Comparison of ENCODE assay signal across 25 cellular contexts in genomic region chr4:20444599-20445337, GRCh38.
DNase-seq lines count a peak whose midpoint lies in the region; ATAC-seq, FAIRE-seq and TF ChIP-seq lines count a peak whose summit lies in the region.
"Had no signal": no experiment of that assay in that cellular context is flagged by ENCODE, and none has a peak within 500 bp of the region (broad histone marks: within the 10 kb centered on the region; RNA-seq: fewer than 3 reads in every experiment).

No MANE protein-coding gene starts in this region.

- H3K4me2 ChIP-seq in trophoblast cell (ENCODE audit: low read length): no peak overlapping the region
- H3K4me2 ChIP-seq: BLaER1 treated with 17β-estradiol and CSF1 and Interleukin-3, amounts not matched to agents 10 nM and 100 nM had no signal

- H3K79me2 ChIP-seq in trophoblast cell (ENCODE audit: control insufficient read depth, insufficient read depth, low read length, poor library complexity): no peaks in the 10 kb centered on the region

- H2AK5ac ChIP-seq in trophoblast cell (ENCODE audit: low read length): no peak overlapping the region

- peak; percentile 22 for ATAC-seq in left lung
- no peak for ATAC-seq in GM21825 (IDR thresholded peaks at IDR 0.05; ENCODE audit: unreplicated experiment)
- no peak for ATAC-seq in HG03520 (IDR thresholded peaks at IDR 0.05; ENCODE audit: unreplicated experiment)
- ATAC-seq: GM12878, Panc1 had no signal

- no peak overlapping the region for H3K4ac ChIP-seq in trophoblast cell (ENCODE audit: low read depth, low read length)

- no peak overlapping the region for H2BK12ac ChIP-seq in trophoblast cell (ENCODE audit: low read length)

- WGBS in trophoblast cell (ENCODE audit: extremely low coverage, insufficient coverage, insufficient read length): no CpG with 5 or more reads among the region's 3 CpGs
- 92 to 97% (median 94%) methylated on average over 3 of the region's 3 CpGs for WGBS in small intestine, 3 donors

- H2BK5ac ChIP-seq in trophoblast cell (ENCODE audit: low read depth, low read length, poor library complexity): no peak overlapping the region

- H4K91ac ChIP-seq in trophoblast cell (ENCODE audit: low read depth, low read length): no peak overlapping the region

- H2AFZ ChIP-seq in trophoblast cell (ENCODE audit: insufficient read depth, low read length, poor library complexity): no peak overlapping the region
- H2AFZ ChIP-seq: GM23248 had no signal

- H3K9me3 ChIP-seq in left lung: no peaks in the 10 kb centered on the region
- no peaks in the 10 kb centered on the region for H3K9me3 ChIP-seq in trophoblast cell (ENCODE audit: insufficient read depth, low read depth, low read length)
- H3K9me3 ChIP-seq in small intestine (ENCODE audit: control insufficient read depth, low read depth): no peaks in the 10 kb centered on the region
- H3K9me3 ChIP-seq: BLaER1 treated with 17β-estradiol and CSF1 and Interleukin-3, amounts not matched to agents 10 nM and 100 nM; Caco-2; MG63 had no signal

- H2BK120ac ChIP-seq in trophoblast cell (ENCODE audit: insufficient read depth, low read length, poor library complexity): no peak overlapping the region

- intact Hi-C loops in left lung (cut with DNase I): no loop called here

- H3K27ac ChIP-seq in left lung (no peak overlapping the region), trophoblast cell (ENCODE audit: low read depth, low read length) (no peak overlapping the region), small intestine (ENCODE audit: low read depth in 1 of 2, low read length in 1 of 2) (no peak overlapping the region)
- H3K27ac ChIP-seq: BLaER1 treated with 17β-estradiol and CSF1 and Interleukin-3, amounts not matched to agents 10 nM and 100 nM; GM23248 had no signal

- FAIRE-seq in small intestine (lab: Jason Lieb, UNC): no peak
- FAIRE-seq: GM12878 had no signal

- no peak overlapping the region for H3K14ac ChIP-seq in trophoblast cell (ENCODE audit: low read length)

- no peak overlapping the region for H4K8ac ChIP-seq in trophoblast cell (ENCODE audit: low read depth, low read length)

- no peaks in the 10 kb centered on the region for H3K79me1 ChIP-seq in trophoblast cell (ENCODE audit: low read length)

- no peak overlapping the region for H3K23ac ChIP-seq in trophoblast cell (ENCODE audit: low read length)

- H3K18ac ChIP-seq in trophoblast cell (ENCODE audit: low read length): no peak overlapping the region

- no peak overlapping the region for H3K9ac ChIP-seq in trophoblast cell (ENCODE audit: low read length)
- H3K9ac ChIP-seq: BLaER1 treated with 17β-estradiol and CSF1 and Interleukin-3, amounts not matched to agents 10 nM and 100 nM; GM23248 had no signal

- H4K12ac ChIP-seq in trophoblast cell (ENCODE audit: low read depth, low read length): no peak overlapping the region

- no peaks in the 10 kb centered on the region for H3K27me3 ChIP-seq in left lung
- no peaks in the 10 kb centered on the region for H3K27me3 ChIP-seq in trophoblast cell (ENCODE audit: insufficient read depth, low read length)
- H3K27me3 ChIP-seq in small intestine (ENCODE audit: control insufficient read depth in 2 of 2, insufficient read depth in 2 of 2, low read length in 2 of 2): no peaks in the 10 kb centered on the region
- H3K27me3 ChIP-seq: BLaER1 treated with 17β-estradiol and CSF1 and Interleukin-3, amounts not matched to agents 10 nM and 100 nM; MG63 had no signal

- DNase-seq in NCI-H69 (lab: John Stamatoyannopoulos, UW): peak; percentile 67
- DNase-seq in epithelial cell of esophagus (ENCODE audit: low read depth): peak; percentile 16
- DNase-seq in left lung: no peak
- peak; percentile 6 to 49 for DNase-seq in trophoblast cell
- DNase-seq in small intestine: no peak
- DNase-seq: Caco-2; CD4-positive, alpha-beta memory T cell; DMS 273 treated with DMSO at 0.1 percent for 48 hours; DND-41; GM23248; H9; HFFc6; Kasumi-1; MG63; NCI-H1048; NCI-H1436 treated with DMSO at 0.1 percent for 48 hours; NCI-H2029; NCI-H345; NCI-H524; NCI-H82 had no signal

- TF ChIP-seq CTCF in epithelial cell of esophagus (IDR thresholded peaks at IDR 0.05; ENCODE audit: insufficient read depth, low read depth, low read length, missing control alignments): no peak
- no peak for TF ChIP-seq CTCF in left lung (IDR thresholded peaks at IDR 0.05)

- H3K4me3 ChIP-seq in epithelial cell of esophagus (ENCODE audit: low read length) (no peak overlapping the region), left lung (no peak overlapping the region), trophoblast cell (ENCODE audit: low read depth, low read length) (no peak overlapping the region), small intestine (ENCODE audit: low read depth in 1 of 2, low read length in 2 of 2) (no peak overlapping the region)
- H3K4me3 ChIP-seq: BLaER1 treated with 17β-estradiol and CSF1 and Interleukin-3, amounts not matched to agents 10 nM and 100 nM; GM12878; GM23248; MG63 had no signal

- no peaks in the 10 kb centered on the region for H3K4me1 ChIP-seq in left lung
- no peaks in the 10 kb centered on the region for H3K4me1 ChIP-seq in trophoblast cell (ENCODE audit: control insufficient read depth in 1 of 2, insufficient read depth in 2 of 2, low read length in 2 of 2)
- H3K4me1 ChIP-seq in small intestine (ENCODE audit: control insufficient read depth in 2 of 2, insufficient read depth in 1 of 2, low read depth in 1 of 2, low read length in 1 of 2): no peaks in the 10 kb centered on the region
- H3K4me1 ChIP-seq: BLaER1 treated with 17β-estradiol and CSF1 and Interleukin-3, amounts not matched to agents 10 nM and 100 nM; Caco-2 had no signal

- H3K36me3 ChIP-seq in left lung: no peaks in the 10 kb centered on the region
- no peaks in the 10 kb centered on the region for H3K36me3 ChIP-seq in trophoblast cell (ENCODE audit: control insufficient read depth in 1 of 2, insufficient read depth in 2 of 2, low read length in 2 of 2)
- H3K36me3 ChIP-seq in small intestine (ENCODE audit: control insufficient read depth in 2 of 2, insufficient read depth in 2 of 2, low read length in 2 of 2): no peaks in the 10 kb centered on the region
- H3K36me3 ChIP-seq: BLaER1 treated with 17β-estradiol and CSF1 and Interleukin-3, amounts not matched to agents 10 nM and 100 nM; MG63 had no signal

Comparison
In these comparisons a context has a peak if more than half of its experiments do, and no peak if none do; other contexts are left out.
1. DNase-seq: peak in NCI-H69 (single experiment), epithelial cell of esophagus (single experiment) and trophoblast cell (2 of 2); none in left lung (0 of 2) and small intestine (single experiment).